Comparison of ENCODE assay signal across 30 cellular contexts in the genomic region with DNA sequence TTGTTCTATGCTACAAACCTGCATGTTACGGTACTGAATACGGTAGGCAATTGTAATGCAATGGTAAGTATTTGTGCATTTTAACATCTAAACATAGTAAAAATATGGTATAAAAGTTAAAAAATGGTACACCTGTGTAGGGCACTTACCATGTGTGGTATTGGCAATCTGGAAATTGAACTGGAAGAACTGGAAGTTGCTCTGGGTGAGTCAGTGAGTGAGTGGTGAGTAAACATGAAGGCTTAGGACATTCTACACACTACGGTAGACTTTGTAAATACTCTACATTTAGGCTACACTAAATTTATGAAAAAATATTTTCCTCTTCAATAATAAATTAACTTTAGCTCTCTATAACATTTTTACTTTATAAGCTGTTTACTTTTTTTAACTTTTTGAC.
"Had no signal": no experiment of that assay in that cellular context is flagged by ENCODE, and none has a peak within 500 bp of the region (broad histone marks: within the 10 kb centered on the region; RNA-seq: fewer than 3 reads in every experiment).

No MANE protein-coding gene starts in this region.

- ATAC-seq: heart right ventricle; left colon; left ventricle myocardium superior; naive thymus-derived CD8-positive, alpha-beta T cell; psoas muscle; right cardiac atrium; stimulated activated memory B cell treated with anti-CD40 and anti-IgM and Interleukin-4, amounts not matched to agents 10 μg/mL and 1 μg/mL and 100 μg/mL, for 72 hours; stimulated activated naive CD8-positive, alpha-beta T cell treated with anti-CD3 and anti-CD28 coated beads, Interleukin-15, Interleukin-2, amounts not matched to agents 100 U/mL and 50 U/mL, for 24 hours had no signal

- H3K36me3 ChIP-seq: esophagus muscularis mucosa, heart right ventricle, lower lobe of right lung, spleen, thoracic aorta, tibial nerve, upper lobe of left lung, vagina had no signal

- H3K4me3 ChIP-seq: dorsolateral prefrontal cortex, esophagus muscularis mucosa, heart right ventricle, lower lobe of right lung, psoas muscle, skin epidermis, spleen, thoracic aorta, tibial nerve, upper lobe of left lung, vagina had no signal

- FAIRE-seq: colon had no signal

- H3K9me3 ChIP-seq: esophagus muscularis mucosa, heart right ventricle, lower lobe of right lung, psoas muscle, spleen, thoracic aorta, tibial nerve, upper lobe of left lung, vagina had no signal

- DNase-seq: dorsolateral prefrontal cortex; effector CD4-positive, alpha-beta T cell; foreskin melanocyte; glutamatergic neuron; heart right ventricle; hippocampal formation; immature natural killer cell; islet precursor cell; kidney glomerular epithelial cell; left colon; left ventricle myocardium superior; lower lobe of right lung; naive thymus-derived CD8-positive, alpha-beta T cell; nephron progenitor cell; nucleus accumbens; psoas muscle; right cardiac atrium; spleen; stimulated activated CD4-positive, alpha-beta T cell treated with anti-CD3 and anti-CD28 coated beads, Interleukin-4, amount 100 ng/mL, for 4 hours; stimulated activated naive CD8-positive, alpha-beta T cell treated with anti-CD3 and anti-CD28 coated beads, Interleukin-15, Interleukin-2, amounts not matched to agents 100 U/mL and 50 U/mL, for 24 hours; substantia nigra; upper lobe of left lung had no signal

- H3K27me3 ChIP-seq: esophagus muscularis mucosa, heart right ventricle, spleen, tibial nerve, upper lobe of left lung, vagina had no signal

- H3K4me1 ChIP-seq: esophagus muscularis mucosa, heart right ventricle, lower lobe of right lung, psoas muscle, spleen, tibial nerve, upper lobe of left lung, vagina had no signal

- H3K27ac ChIP-seq: dorsolateral prefrontal cortex, epithelial cell of prostate, esophagus muscularis mucosa, heart right ventricle, lower lobe of right lung, psoas muscle, skin epidermis, spleen, thoracic aorta, tibial nerve, upper lobe of left lung, vagina had no signal
